In the genomic region with DNA sequence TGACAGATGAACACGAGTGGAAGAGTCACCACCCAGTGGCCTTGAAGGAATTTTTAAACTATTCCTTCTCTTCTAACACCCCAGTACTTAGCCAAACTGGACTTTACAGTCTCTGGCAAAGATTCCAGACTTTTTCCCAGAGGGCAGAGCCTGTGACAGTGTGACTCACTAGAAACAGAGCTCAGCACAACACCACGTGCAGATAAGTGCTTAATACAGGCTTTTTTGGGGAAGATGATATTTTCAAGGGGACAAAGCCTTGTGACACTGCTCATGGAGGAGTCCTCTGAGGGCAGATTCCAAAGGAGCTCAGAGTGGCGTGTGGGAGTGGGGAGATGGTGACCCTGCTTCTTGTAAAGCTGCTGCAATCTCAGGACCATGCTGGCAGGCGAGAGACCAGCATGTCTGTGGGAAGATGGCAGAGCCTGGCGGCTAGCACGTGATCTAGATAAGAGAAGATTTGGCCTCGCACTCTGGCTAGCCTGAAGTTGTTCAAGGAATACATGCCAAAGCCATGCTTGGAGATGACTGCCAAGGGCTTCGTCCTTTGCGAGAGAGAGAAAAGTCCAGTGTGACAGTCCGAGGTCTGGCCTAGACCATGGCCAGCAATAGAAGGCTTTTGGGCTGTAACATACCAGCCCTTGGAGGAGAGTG, we compare ENCODE assay signal across 8 cellular contexts. TPM values are rescaled to one million over a fixed set of nuclear protein-coding genes. Genes with fewer than 3 reads are reported as not detected.
DNase-seq lines count a peak whose midpoint lies in the region; ATAC-seq and TF ChIP-seq lines count a peak whose summit lies in the region.

No MANE protein-coding gene starts in this region.

- in situ Hi-C loops in G401 (cut with HindIII; ENCODE audit: low sequenced_read_pairs), result no loop called here

- H3K36me3 ChIP-seq in SK-N-SH (replicated peaks in 1 of 2; ENCODE audit: control insufficient read depth in 1 of 2, insufficient read depth in 2 of 2, low read length in 1 of 2), result no peaks in the 10 kb centered on the region
- H3K36me3 ChIP-seq in psoas muscle (ENCODE audit: insufficient read depth in 1 of 2, low read depth in 1 of 2), result no peaks in the 10 kb centered on the region

- no peak for TF ChIP-seq CTCF in SK-N-SH (IDR thresholded peaks at IDR 0.05)
- TF ChIP-seq CTCF in psoas muscle (IDR thresholded peaks at IDR 0.05), result no peak

- intact Hi-C loops in psoas muscle (cut with DNase I), result loop anchor here in 1 of 2 donors (5.0 kb wide), 1 partner anchor 77 kb away; no protein-coding TSS in a partner anchor

- peak in 3 of 4 donors; percentile 26 to 53 (median 48) for ATAC-seq in psoas muscle
- ATAC-seq in HG02763 (IDR thresholded peaks at IDR 0.05; ENCODE audit: unreplicated experiment), result no peak

- H3F3A ChIP-seq in SK-N-SH (replicated peaks; ENCODE audit: insufficient read depth), result peaks cover 8% of the 10 kb centered on the region

- no peaks in the 10 kb centered on the region for H3K9me2 ChIP-seq in SK-N-SH

- POLR2A ChIA-PET in SK-N-SH (lab: Yijun Ruan, JAX), result interaction anchor here (0.6 to 2.3 kb wide), 2 partner anchors 9 to 92 kb away, joined by 7 to 8 read pairs; a partner anchor contains a TSS

- TF ChIP-seq EP300 in SK-N-SH (IDR thresholded peaks at IDR 0.05; ENCODE audit: borderline replicate concordance in 1 of 2, low read depth in 1 of 2, low read length in 1 of 2), result no peak

- DNase-seq in G401 (ENCODE audit: low spot score) (peak; percentile 40), SK-N-SH (peak; percentile 33), fibroblast of peridontal ligament (ENCODE audit: extremely low read depth) (peak; percentile 71), psoas muscle (peak in 1 of 2 donors; percentile 25), NCI-H1105 treated with DMSO at 0.1 percent for 48 hours (lab: John Stamatoyannopoulos, UW) (no peak), GF-D8 (lab: John Stamatoyannopoulos, UW) (no peak), iPS-NIHi11 (ENCODE audit: low spot score) (no peak)

- CTCF ChIA-PET in SK-N-SH (lab: Yijun Ruan, JAX), result interaction anchor here (0.8 to 1.5 kb wide), 4 partner anchors 16 to 94 kb away, joined by 3 to 4 read pairs (median 4); no protein-coding TSS in a partner anchor

- H3K9ac ChIP-seq in SK-N-SH, result 0 out of 2 replicates have a peak overlapping the region, but pooled peaks have one; percentile 33

- H4K20me1 ChIP-seq in SK-N-SH (ENCODE audit: insufficient read depth), result no peaks in the 10 kb centered on the region

- H3K4me3 ChIP-seq in SK-N-SH (ENCODE audit: low read depth in 2 of 2, low read length in 1 of 2) (no peak overlapping the region), psoas muscle (no peak overlapping the region)

- H3K9me3 ChIP-seq in SK-N-SH (no peaks in the 10 kb centered on the region), psoas muscle (no peaks in the 10 kb centered on the region)

- no peak overlapping the region for H3K4me2 ChIP-seq in SK-N-SH

- H3K27ac ChIP-seq in SK-N-SH (ENCODE audit: low read depth in 2 of 2, low read length in 1 of 2) (peak overlapping the region; percentile 65 to 67; a peak in 3 of 4 replicates), psoas muscle (no peak overlapping the region)

- H2AFZ ChIP-seq in SK-N-SH (ENCODE audit: low read depth), result peak overlapping the region; percentile 71; the same call in 1 of the 2 replicates

- TF ChIP-seq RAD21 in SK-N-SH (IDR thresholded peaks at IDR 0.05; ENCODE audit: low read length), result no peak

- H3K4me1 ChIP-seq in SK-N-SH (ENCODE audit: control insufficient read depth in 1 of 2, insufficient read depth in 2 of 2, low read depth in 1 of 2, low read length in 1 of 2) (peaks cover 8 to 16% of the 10 kb centered on the region in 2 experiments; a peak in 2 of 4 replicates), psoas muscle (no peaks in the 10 kb centered on the region)

- 38% methylated on average over 9 of the region's 10 CpGs for WGBS in SK-N-SH (ENCODE audit: low lambda C conversion rate)
- WGBS in psoas muscle, 3 donors, result 31 to 45% (median 43%) methylated on average over 10 of the region's 10 CpGs

- H3K27me3 ChIP-seq in SK-N-SH (ENCODE audit: insufficient read depth) (no peaks in the 10 kb centered on the region; the same call in 1 of the 2 replicates), psoas muscle (ENCODE audit: insufficient read depth in 3 of 3, low read length in 2 of 3) (peaks cover 0 to 4% (median 0%) of the 10 kb centered on the region in 3 donors)

- H3K79me2 ChIP-seq in SK-N-SH (ENCODE audit: insufficient read depth), result no peaks in the 10 kb centered on the region

TF ChIP-seq in SK-N-SH, 30 proteins besides CTCF, POLR2A, EP300 and RAD21:
- TF ChIP-seq RCOR1 (IDR thresholded peaks at IDR 0.05; ENCODE audit: low read length), result no peak
- no peak for TF ChIP-seq TEAD4 (IDR thresholded peaks at IDR 0.05; ENCODE audit: borderline replicate concordance, insufficient read depth)
- TF ChIP-seq, protein P1, sequence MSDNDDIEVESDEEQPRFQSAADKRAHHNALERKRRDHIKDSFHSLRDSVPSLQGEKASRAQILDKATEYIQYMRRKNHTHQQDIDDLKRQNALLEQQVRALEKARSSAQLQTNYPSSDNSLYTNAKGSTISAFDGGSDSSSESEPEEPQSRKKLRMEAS (IDR thresholded peaks at IDR 0.05; ENCODE audit: low read depth), result peak; percentile 41; the same call in 1 of the 2 replicates
- no peak for TF ChIP-seq POLR2AphosphoS5 (IDR thresholded peaks at IDR 0.05; ENCODE audit: low read depth, low read length)
- no peak for TF ChIP-seq GATA2 (CRISPR knock-in tag; IDR thresholded peaks at IDR 0.05)
- TF ChIP-seq FOSL2 (IDR thresholded peaks at IDR 0.05; ENCODE audit: borderline replicate concordance, low read depth), result 0 out of 2 replicates have a peak, but pooled peaks have one; percentile 4
- no peak for TF ChIP-seq EZH2phosphoT487 (IDR thresholded peaks at IDR 0.05; ENCODE audit: borderline replicate concordance, low read depth)
- no peak for TF ChIP-seq SMC3 (IDR thresholded peaks at IDR 0.05; ENCODE audit: low read depth, low read length)
- TF ChIP-seq CHD2 (IDR thresholded peaks at IDR 0.05; ENCODE audit: low read length, partially characterized antibody), result no peak
- TF ChIP-seq FOXJ3 (CRISPR knock-in tag; IDR thresholded peaks at IDR 0.05), result no peak
- TF ChIP-seq MXI1 (IDR thresholded peaks at IDR 0.05; ENCODE audit: low read depth, low read length), result peak; percentile 84
- TF ChIP-seq, protein P2, sequence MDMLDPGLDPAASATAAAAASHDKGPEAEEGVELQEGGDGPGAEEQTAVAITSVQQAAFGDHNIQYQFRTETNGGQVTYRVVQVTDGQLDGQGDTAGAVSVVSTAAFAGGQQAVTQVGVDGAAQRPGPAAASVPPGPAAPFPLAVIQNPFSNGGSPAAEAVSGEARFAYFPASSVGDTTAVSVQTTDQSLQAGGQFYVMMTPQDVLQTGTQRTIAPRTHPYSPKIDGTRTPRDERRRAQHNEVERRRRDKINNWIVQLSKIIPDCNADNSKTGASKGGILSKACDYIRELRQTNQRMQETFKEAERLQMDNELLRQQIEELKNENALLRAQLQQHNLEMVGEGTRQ (IDR thresholded peaks at IDR 0.05; ENCODE audit: borderline replicate concordance, low read depth, low read length), result no peak
- TF ChIP-seq, protein P3, sequence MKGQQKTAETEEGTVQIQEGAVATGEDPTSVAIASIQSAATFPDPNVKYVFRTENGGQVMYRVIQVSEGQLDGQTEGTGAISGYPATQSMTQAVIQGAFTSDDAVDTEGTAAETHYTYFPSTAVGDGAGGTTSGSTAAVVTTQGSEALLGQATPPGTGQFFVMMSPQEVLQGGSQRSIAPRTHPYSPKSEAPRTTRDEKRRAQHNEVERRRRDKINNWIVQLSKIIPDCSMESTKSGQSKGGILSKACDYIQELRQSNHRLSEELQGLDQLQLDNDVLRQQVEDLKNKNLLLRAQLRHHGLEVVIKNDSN (IDR thresholded peaks at IDR 0.05; ENCODE audit: borderline replicate concordance, low read depth), result 0 out of 2 replicates have a peak, but pooled peaks have one; percentile 3
- no peak for TF ChIP-seq GABPA (IDR thresholded peaks at IDR 0.05; ENCODE audit: low read depth)
- no peak for TF ChIP-seq TAF1 (IDR thresholded peaks at IDR 0.05; ENCODE audit: borderline replicate concordance, low read depth, low read length)

RNA-seq across cellular contexts. Expression of a gene that starts 2.4 kb away (rescaled TPM):
- total RNA-seq in G401 (2014; rRNA removed; shearing (Covaris generic)), result not detected in 2 replicates
- polyA plus RNA-seq in SK-N-SH (2012; rRNA removed) (1.2 and 2.0 TPM in 2 replicates), psoas muscle (under 1 TPM; 0.03 to 0.16 (median 0.13) TPM)
- 1.3 and 2.5 TPM in 2 replicates for polyA plus RNA-seq in SK-N-SH (2012; cell fraction: cytosol; rRNA removed)
- 0.21 and 0.39 TPM in 2 replicates for polyA plus RNA-seq in SK-N-SH (2012; cell fraction: nucleus; rRNA removed)
- under 1 TPM in 2 of 4 donors, not detected in 2; 0.21 to 0.30 TPM for total RNA-seq in psoas muscle

RNA-seq across cellular contexts. Expression of a gene that starts 8.5 kb away (rescaled TPM):
- 51.6 and 95.5 TPM in 2 replicates for total RNA-seq in G401 (2014; rRNA removed; shearing (Covaris generic))
- polyA plus RNA-seq in SK-N-SH (2012; rRNA removed), result 49.8 and 61.4 TPM in 2 replicates
- polyA plus RNA-seq in SK-N-SH (2012; cell fraction: cytosol; rRNA removed), result 53.5 and 61.9 TPM in 2 replicates
- 31.3 and 34.0 TPM in 2 replicates for polyA plus RNA-seq in SK-N-SH (2012; cell fraction: nucleus; rRNA removed)
- total RNA-seq in psoas muscle, result 10 to 100 TPM; 48.6 to 59.9 (median 53.1) TPM
- 10 to 100 TPM; 53.8 to 61.6 (median 59.5) TPM for polyA plus RNA-seq in psoas muscle

Comparison
In these comparisons a context has a peak if more than half of its experiments do, and no peak if none do; other contexts are left out.
1. DNase-seq: peak in G401 (single experiment), SK-N-SH (single experiment) and fibroblast of peridontal ligament (single experiment); none in NCI-H1105 treated with DMSO at 0.1 percent for 48 hours (single experiment), GF-D8 (single experiment) and iPS-NIHi11 (single experiment).